In genomic region chr2:77434880-77435279, GRCh38 we compare ENCODE assay signal across 20 cellular contexts.
DNase-seq lines count a peak whose midpoint lies in the region; ATAC-seq and TF ChIP-seq lines count a peak whose summit lies in the region.
"Had no signal": no experiment of that assay in that cellular context is flagged by ENCODE, and none has a peak within 500 bp of the region (broad histone marks: within the 10 kb centered on the region; RNA-seq: fewer than 3 reads in every experiment).

No MANE protein-coding gene starts in this region.

- no peaks in the 10 kb centered on the region for H3K36me3 Mint-ChIP-seq in osteocyte (ENCODE audit: unreplicated experiment)
- H3K36me3 Mint-ChIP-seq: activated naive CD4-positive, alpha-beta T cell treated with anti-CD3 and anti-CD28 coated beads, Interleukin-2, amount 50 U/mL, for 72 hours had no signal

- no peaks in the 10 kb centered on the region for H3K27me3 Mint-ChIP-seq in osteocyte (ENCODE audit: unreplicated experiment)
- H3K27me3 Mint-ChIP-seq: activated CD8-positive, alpha-beta T cell treated with anti-CD3 and anti-CD28 coated beads for 36 hours had no signal

- no peak overlapping the region for H3K27ac Mint-ChIP-seq in osteocyte (ENCODE audit: unreplicated experiment)
- H3K27ac Mint-ChIP-seq: activated CD8-positive, alpha-beta T cell treated with anti-CD3 and anti-CD28 coated beads for 36 hours; activated naive CD4-positive, alpha-beta T cell treated with anti-CD3 and anti-CD28 coated beads, Interleukin-2, amount 50 U/mL, for 72 hours had no signal

- intact Hi-C loops in left lung (cut with DNase I): no loop called here

- H3K4me3 Mint-ChIP-seq in osteocyte (ENCODE audit: unreplicated experiment): no peak overlapping the region
- H3K4me3 Mint-ChIP-seq: activated CD8-positive, alpha-beta T cell treated with anti-CD3 and anti-CD28 coated beads for 36 hours had no signal

- no peaks in the 10 kb centered on the region for H3K9me3 Mint-ChIP-seq in osteocyte (ENCODE audit: unreplicated experiment)

- H3K4me1 ChIP-seq in left lung (no peaks in the 10 kb centered on the region), foreskin keratinocyte (no peaks in the 10 kb centered on the region)
- H3K4me1 ChIP-seq: body of pancreas, Caco-2, pancreas, suprapubic skin had no signal

- no peaks in the 10 kb centered on the region for H3K9me3 ChIP-seq in left lung
- H3K9me3 ChIP-seq: body of pancreas, Caco-2, pancreas, suprapubic skin had no signal

- H3K4me3 ChIP-seq in LNCaP clone FGC (ENCODE audit: low read depth, low read length): no peak overlapping the region
- no peak overlapping the region for H3K4me3 ChIP-seq in kidney epithelial cell (ENCODE audit: low read depth, low read length)
- H3K4me3 ChIP-seq in left lung: no peak overlapping the region
- H3K4me3 ChIP-seq: body of pancreas, pancreas, skin epidermis, suprapubic skin had no signal

- ATAC-seq in left lung (no peak), foreskin keratinocyte (no peak)
- ATAC-seq: activated CD8-positive, alpha-beta T cell treated with anti-CD3 and anti-CD28 coated beads for 36 hours; activated naive CD4-positive, alpha-beta T cell treated with anti-CD3 and anti-CD28 coated beads, Interleukin-2, amount 50 U/mL, for 72 hours; body of pancreas; pancreas had no signal

- H3K36me3 ChIP-seq in kidney epithelial cell (ENCODE audit: control insufficient read depth, insufficient read depth, low read length): no peaks in the 10 kb centered on the region
- H3K36me3 ChIP-seq in left lung: no peaks in the 10 kb centered on the region
- H3K36me3 ChIP-seq: pancreas, suprapubic skin had no signal

- H3K27ac ChIP-seq in C4-2B (no peak overlapping the region), VCaP (no peak overlapping the region), left lung (no peak overlapping the region), foreskin keratinocyte (no peak overlapping the region)
- H3K27ac ChIP-seq: body of pancreas, pancreas, skin epidermis, suprapubic skin had no signal

- H3K27me3 ChIP-seq in kidney epithelial cell (ENCODE audit: control insufficient read depth, insufficient read depth, low read length): no peaks in the 10 kb centered on the region
- no peaks in the 10 kb centered on the region for H3K27me3 ChIP-seq in left lung
- H3K27me3 ChIP-seq in foreskin keratinocyte: no peaks in the 10 kb centered on the region
- H3K27me3 ChIP-seq: body of pancreas, pancreas, suprapubic skin had no signal

- peak; percentile 69 for TF ChIP-seq CTCF in C4-2B (conservative IDR thresholded peaks at IDR 0.05)
- peak; percentile 30; the same call in 1 of the 2 replicates for TF ChIP-seq CTCF in LNCaP clone FGC (IDR thresholded peaks at IDR 0.05; ENCODE audit: control insufficient read depth, extremely low read depth, insufficient read depth)
- peak; percentile 54 for TF ChIP-seq CTCF in VCaP (conservative IDR thresholded peaks at IDR 0.05)
- peak; percentile 39 for TF ChIP-seq CTCF in kidney epithelial cell (IDR thresholded peaks at IDR 0.05; ENCODE audit: insufficient read depth, low read length, poor library complexity, severe bottlenecking)
- TF ChIP-seq CTCF in left lung (IDR thresholded peaks at IDR 0.05): no peak
- TF ChIP-seq CTCF in osteocyte (IDR thresholded peaks at IDR 0.05): no peak
- no peak for TF ChIP-seq CTCF in foreskin keratinocyte (conservative IDR thresholded peaks at IDR 0.05)

- H3K4me1 Mint-ChIP-seq in osteocyte (ENCODE audit: unreplicated experiment): no peaks in the 10 kb centered on the region

- DNase-seq in LNCaP clone FGC (ENCODE audit: low read depth): no peak
- no peak for DNase-seq in kidney epithelial cell (ENCODE audit: low read depth)
- no peak for DNase-seq in left lung
- no peak for DNase-seq in T-helper 2 cell
- no peak for DNase-seq in osteocyte (ENCODE audit: extremely low spot score, unreplicated experiment)
- DNase-seq in foreskin keratinocyte: no peak
- DNase-seq: activated CD4-positive, CD25-positive, alpha-beta regulatory T cell; activated CD8-positive, alpha-beta T cell treated with anti-CD3 and anti-CD28 coated beads for 36 hours; activated T-cell treated with anti-CD3 and anti-CD28 coated beads, Interleukin-2, amount 50 U/mL, for 48 hours; body of pancreas; Caco-2; NCI-H82; pancreas; stimulated activated CD8-positive, alpha-beta memory T cell treated with anti-CD3 and anti-CD28 coated beads, Interleukin-4, amount 100 ng/mL, for 48 hours; T-helper 1 cell had no signal

Comparison
In these comparisons a context has a peak if more than half of its experiments do, and no peak if none do; other contexts are left out.
1. CTCF ChIP-seq: peak in C4-2B (single experiment), LNCaP clone FGC (single experiment), VCaP (single experiment) and kidney epithelial cell (single experiment); none in left lung (0 of 2), osteocyte (single experiment) and foreskin keratinocyte (single experiment).